21 cellular contexts compared by ENCODE assay signal in the genomic region with DNA sequence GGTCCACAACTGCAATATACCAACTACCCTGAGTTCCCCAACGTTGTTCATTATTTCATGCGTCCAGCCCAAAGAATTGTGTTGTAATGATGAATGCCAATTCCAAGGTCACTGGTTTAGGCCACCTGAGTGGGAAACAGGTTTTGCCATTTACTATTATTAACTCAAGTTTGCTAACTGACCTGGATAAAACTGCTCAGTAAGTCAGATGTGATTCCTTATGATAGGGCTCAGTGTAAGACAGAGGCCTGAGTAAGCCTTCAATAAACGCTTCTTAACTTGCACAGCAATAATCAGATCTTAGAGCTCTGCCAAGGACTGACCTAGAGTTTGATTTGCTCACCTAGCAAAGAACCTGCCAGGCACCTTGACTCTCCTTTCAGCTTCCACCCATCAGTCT. TPM values are rescaled to one million over a fixed set of nuclear protein-coding genes. Genes with fewer than 3 reads are reported as not detected.
DNase-seq lines count a peak whose midpoint lies in the region; ATAC-seq and TF ChIP-seq lines count a peak whose summit lies in the region.
"Had no signal": no experiment of that assay in that cellular context is flagged by ENCODE, and none has a peak within 500 bp of the region (broad histone marks: within the 10 kb centered on the region; RNA-seq: fewer than 3 reads in every experiment).

No MANE protein-coding gene starts in this region.

- no CpG with 5 or more reads among the region's 3 CpGs for WGBS in trophoblast cell (ENCODE audit: extremely low coverage, insufficient coverage, insufficient read length)

- no peak for DNase-seq in activated CD4-positive, alpha-beta T cell treated with anti-CD3 and anti-CD28 coated beads for 36 hours
- DNase-seq in activated CD4-positive, alpha-beta T cell treated with anti-CD3 and anti-CD28 coated beads for 48 hours, result no peak
- no peak for DNase-seq in HCT116 (ENCODE audit: low read depth, low spot score)
- no peak for DNase-seq in chondrocyte (ENCODE audit: low spot score)
- no peak for DNase-seq in trophoblast cell
- no peak for DNase-seq in cerebellum (ENCODE audit: low spot score)
- no peak for DNase-seq in NCI-H82 (lab: John Stamatoyannopoulos, UW)
- DNase-seq: 8988T; effector CD4-positive, alpha-beta T cell; foreskin keratinocyte; HCEC 1CT; mesendoderm; NCI-H146; NCI-H510A treated with DMSO at 0.1 percent for 48 hours; nucleus accumbens; PC-3; SK-N-SH had no signal

- H3K27ac ChIP-seq in HCT116 (ENCODE audit: low read depth, low read length) (no peak overlapping the region), trophoblast cell (ENCODE audit: low read depth, low read length) (no peak overlapping the region)
- H3K27ac ChIP-seq: foreskin keratinocyte, HL-60, thoracic aorta, VCaP had no signal

- H4K91ac ChIP-seq in trophoblast cell (ENCODE audit: low read depth, low read length), result no peak overlapping the region

- no peaks in the 10 kb centered on the region for H3K9me2 ChIP-seq in HCT116 (ENCODE audit: insufficient read depth)
- H3K9me2 ChIP-seq: SK-N-SH had no signal

- no peak overlapping the region for H2BK5ac ChIP-seq in trophoblast cell (ENCODE audit: low read depth, low read length, poor library complexity)

- no peak overlapping the region for H4K12ac ChIP-seq in trophoblast cell (ENCODE audit: low read depth, low read length)

- TF ChIP-seq POLR2A in HCT116 (IDR thresholded peaks at IDR 0.05; ENCODE audit: borderline replicate concordance, extremely low read depth, insufficient read depth, insufficient read length), result no peak

- H3K4me3 ChIP-seq in HCT116 (replicated peaks in 1 of 2; ENCODE audit: low read depth in 1 of 2, low read length in 2 of 2) (no peak overlapping the region), trophoblast cell (ENCODE audit: low read depth, low read length) (no peak overlapping the region)
- H3K4me3 ChIP-seq: thoracic aorta had no signal

- H2AK5ac ChIP-seq in trophoblast cell (ENCODE audit: low read length), result no peak overlapping the region

- H2AFZ ChIP-seq in HCT116 (ENCODE audit: low read depth, low read length, poor library complexity, severe bottlenecking) (no peak overlapping the region), trophoblast cell (ENCODE audit: insufficient read depth, low read length, poor library complexity) (no peak overlapping the region)

- no peak for TF ChIP-seq RAD21 in HCT116 (IDR thresholded peaks at IDR 0.05; ENCODE audit: low read depth)

- H3K9me3 Mint-ChIP-seq in activated CD4-positive, alpha-beta T cell treated with anti-CD3 and anti-CD28 coated beads for 36 hours (ENCODE audit: low read depth), result no peaks in the 10 kb centered on the region
- no peaks in the 10 kb centered on the region for H3K9me3 Mint-ChIP-seq in chondrocyte (ENCODE audit: low read depth)

- no peak overlapping the region for H2BK12ac ChIP-seq in trophoblast cell (ENCODE audit: low read length)

- H4K20me1 ChIP-seq in HCT116 (ENCODE audit: insufficient read depth), result peaks cover 36% of the 10 kb centered on the region

- no peak for TF ChIP-seq CTCF in HCT116 (IDR thresholded peaks at IDR 0.05 in 2 of 3, conservative IDR thresholded peaks at IDR 0.05 in 1 of 3; ENCODE audit: borderline replicate concordance in 1 of 3, insufficient read depth in 1 of 3, low read depth in 2 of 3, low read length in 2 of 3)
- no peak for TF ChIP-seq CTCF in chondrocyte (IDR thresholded peaks at IDR 0.05)

- H3K4me2 ChIP-seq in HCT116 (ENCODE audit: low read length) (no peak overlapping the region), trophoblast cell (ENCODE audit: low read length) (no peak overlapping the region)
- H3K4me2 ChIP-seq: SK-N-SH had no signal

- RAD21 ChIA-PET in HCT116 (lab: Charles Lee; ENCODE audit: low non-redundant PET in 1 of 2, low total read pairs in 2 of 2, uncharacterized antibody in 2 of 2, unreplicated experiment in 2 of 2), result no interaction called here

- H3K9ac ChIP-seq in HCT116 (ENCODE audit: low read length) (no peak overlapping the region), trophoblast cell (ENCODE audit: low read length) (no peak overlapping the region)
- H3K9ac ChIP-seq: SK-N-SH had no signal

- ATAC-seq in activated CD4-positive, alpha-beta T cell treated with anti-CD3 and anti-CD28 coated beads for 36 hours, result no peak
- ATAC-seq in HCT116, result no peak
- ATAC-seq in HG03439 (IDR thresholded peaks at IDR 0.05; ENCODE audit: unreplicated experiment), result no peak
- ATAC-seq: foreskin keratinocyte, PC-3 had no signal

- peak overlapping the region; percentile 74 for H3K27ac Mint-ChIP-seq in activated CD4-positive, alpha-beta T cell treated with anti-CD3 and anti-CD28 coated beads for 36 hours
- peak overlapping the region; percentile 60 for H3K27ac Mint-ChIP-seq in chondrocyte (ENCODE audit: unreplicated experiment)

- no peak overlapping the region for H4K8ac ChIP-seq in trophoblast cell (ENCODE audit: low read depth, low read length)

- intact Hi-C loops in activated CD4-positive, alpha-beta T cell treated with anti-CD3 and anti-CD28 coated beads for 36 hours (cut with DNase I, micrococcal nuclease), result no loop called here
- intact Hi-C loops in HCT116 (cut with micrococcal nuclease), result no loop called here

- no peaks in the 10 kb centered on the region for H3K79me1 ChIP-seq in trophoblast cell (ENCODE audit: low read length)

- peaks cover 100% of the 10 kb centered on the region for H3K79me2 ChIP-seq in HCT116 (ENCODE audit: insufficient read depth, low read length)
- peaks cover 32% of the 10 kb centered on the region for H3K79me2 ChIP-seq in trophoblast cell (ENCODE audit: control insufficient read depth, insufficient read depth, low read length, poor library complexity)

- H3K36me3 ChIP-seq in HCT116 (ENCODE audit: control insufficient read depth in 1 of 2, insufficient read depth in 2 of 2, low read length in 2 of 2) (peaks cover 24 to 33% of the 10 kb centered on the region in 2 experiments), trophoblast cell (ENCODE audit: control insufficient read depth in 1 of 2, insufficient read depth in 2 of 2, low read length in 2 of 2) (peaks cover 22 to 31% of the 10 kb centered on the region in 2 experiments)

- H3K27me3 Mint-ChIP-seq in activated CD4-positive, alpha-beta T cell treated with anti-CD3 and anti-CD28 coated beads for 36 hours, result no peaks in the 10 kb centered on the region
- no peaks in the 10 kb centered on the region for H3K27me3 Mint-ChIP-seq in chondrocyte (ENCODE audit: low read depth)

- no peak overlapping the region for H3K14ac ChIP-seq in trophoblast cell (ENCODE audit: low read length)

- peaks cover 52% of the 10 kb centered on the region for H3K36me3 Mint-ChIP-seq in activated CD4-positive, alpha-beta T cell treated with anti-CD3 and anti-CD28 coated beads for 36 hours (ENCODE audit: low read depth)
- peaks cover 12% of the 10 kb centered on the region for H3K36me3 Mint-ChIP-seq in chondrocyte (ENCODE audit: low read depth)

- H3K9me3 ChIP-seq in HCT116 (ENCODE audit: control insufficient read depth in 1 of 2, insufficient read depth in 1 of 2, low read depth in 1 of 2, low read length in 2 of 2) (no peaks in the 10 kb centered on the region), trophoblast cell (ENCODE audit: insufficient read depth, low read depth, low read length) (no peaks in the 10 kb centered on the region)
- H3K9me3 ChIP-seq: SK-N-SH, thoracic aorta had no signal

- CTCF ChIA-PET in activated CD4-positive, alpha-beta T cell treated with anti-CD3 and anti-CD28 coated beads for 36 hours (lab: Charles Lee), result no interaction called here
- CTCF ChIA-PET in HCT116 (lab: Charles Lee), result no interaction called here

- peaks cover 65% of the 10 kb centered on the region for H3K4me1 Mint-ChIP-seq in activated CD4-positive, alpha-beta T cell treated with anti-CD3 and anti-CD28 coated beads for 36 hours
- peaks cover 41% of the 10 kb centered on the region for H3K4me1 Mint-ChIP-seq in chondrocyte (ENCODE audit: low read depth)

- no peak overlapping the region for H3K4me3 Mint-ChIP-seq in activated CD4-positive, alpha-beta T cell treated with anti-CD3 and anti-CD28 coated beads for 36 hours
- no peak overlapping the region for H3K4me3 Mint-ChIP-seq in chondrocyte (ENCODE audit: unreplicated experiment)

- H3K4me1 ChIP-seq in HCT116 (ENCODE audit: control insufficient read depth in 1 of 2, insufficient read depth in 2 of 2, low read length in 2 of 2) (peaks cover 0 to 4% of the 10 kb centered on the region in 2 experiments; a peak in 1 of 4 replicates), trophoblast cell (ENCODE audit: control insufficient read depth in 1 of 2, insufficient read depth in 2 of 2, low read length in 2 of 2) (peaks cover 5 to 12% of the 10 kb centered on the region in 2 experiments)

- H3K27me3 ChIP-seq in HCT116 (ENCODE audit: insufficient read depth, low read length) (no peaks in the 10 kb centered on the region), trophoblast cell (ENCODE audit: insufficient read depth, low read length) (no peaks in the 10 kb centered on the region)
- H3K27me3 ChIP-seq: foreskin keratinocyte had no signal

- H3K4ac ChIP-seq in trophoblast cell (ENCODE audit: low read depth, low read length), result peak overlapping the region; percentile 90

- no peak overlapping the region for H3K23ac ChIP-seq in trophoblast cell (ENCODE audit: low read length)

- BruUV-seq in HCT116 (replicated peaks; lab: Mats Ljungman, UMichigan), result no TSS peak

- no peak overlapping the region for H3K18ac ChIP-seq in trophoblast cell (ENCODE audit: low read length)

- POLR2A ChIA-PET in activated CD4-positive, alpha-beta T cell treated with anti-CD3 and anti-CD28 coated beads for 36 hours (lab: Charles Lee), result interaction anchor here (0.6 kb wide), 1 partner anchor 107 kb away, joined by 3 read pairs; no protein-coding TSS in a partner anchor
- POLR2A ChIA-PET in HCT116 (lab: Charles Lee), result no interaction called here

- H2BK120ac ChIP-seq in trophoblast cell (ENCODE audit: insufficient read depth, low read length, poor library complexity), result no peak overlapping the region

TF ChIP-seq in HCT116, 20 proteins besides CTCF, POLR2A, EP300 and RAD21:
- TF ChIP-seq POLR2AphosphoS5 (IDR thresholded peaks at IDR 0.05; ENCODE audit: low read depth, low read length) (no peak), SRF (IDR thresholded peaks at IDR 0.05; ENCODE audit: low read depth) (no peak), JUND (IDR thresholded peaks at IDR 0.05) (0 out of 2 replicates have a peak, but pooled peaks have one; percentile 9), SP1 (IDR thresholded peaks at IDR 0.05; ENCODE audit: low read depth) (no peak)
TF ChIP-seq in HCT116: peak in this region for 1.

RNA-seq across cellular contexts. Expression of a gene that starts 10.0 kb away (rescaled TPM):
- 10 to 100 TPM; 87.1 to 91.4 TPM for total RNA-seq in activated CD4-positive, alpha-beta T cell treated with anti-CD3 and anti-CD28 coated beads for 36 hours
- 113 TPM for total RNA-seq in HCT116 (2021; ENCODE audit: unreplicated experiment)
- polyA plus RNA-seq in HCT116 (2012), result 48.8 and 65.3 TPM in 2 replicates
- total RNA-seq in chondrocyte, result 105 to 110 TPM (median 108 TPM) in 3 replicates
- polyA plus RNA-seq in trophoblast cell (2013), result 74.9 and 83.2 TPM in 2 replicates
- 125 TPM for total RNA-seq in cerebellum
